In the genomic region with DNA sequence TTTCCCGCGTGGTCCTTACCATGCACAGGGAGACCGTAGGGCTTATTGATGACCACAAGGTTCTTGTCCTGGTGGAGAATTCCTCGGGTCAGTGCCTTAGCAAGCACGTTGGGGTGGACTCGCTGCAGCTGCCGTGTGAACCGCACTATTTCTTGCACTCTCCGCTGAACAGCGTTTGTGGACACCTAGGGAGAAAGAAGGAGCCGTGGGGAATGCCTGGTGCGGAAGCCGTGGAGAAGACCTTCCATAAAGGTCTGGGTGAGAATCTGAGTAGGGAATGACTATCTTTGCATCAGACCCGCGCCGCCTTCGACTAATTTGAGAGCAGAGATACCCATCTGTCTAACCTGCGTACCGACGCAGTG, we compare ENCODE assay signal across 8 cellular contexts. TPM values are rescaled to one million over a fixed set of nuclear protein-coding genes. Genes with fewer than 3 reads are reported as not detected.
DNase-seq lines count a peak whose midpoint lies in the region; ATAC-seq, FAIRE-seq and TF ChIP-seq lines count a peak whose summit lies in the region.

No MANE protein-coding gene starts in this region.

- H3K4me1 ChIP-seq in HCT116 (ENCODE audit: control insufficient read depth in 1 of 2, insufficient read depth in 2 of 2, low read length in 2 of 2) (peaks cover 4 to 14% of the 10 kb centered on the region in 2 experiments; a peak in 3 of 4 replicates), left ventricle myocardium inferior (peaks cover 67% of the 10 kb centered on the region), small intestine (ENCODE audit: control insufficient read depth in 2 of 2, insufficient read depth in 1 of 2, low read depth in 1 of 2, low read length in 1 of 2) (peaks cover 2 to 4% of the 10 kb centered on the region in 2 donors)

- CTCF ChIA-PET in HCT116 (lab: Charles Lee): no interaction called here

- H3K4me2 ChIP-seq in HCT116 (ENCODE audit: low read length): peak overlapping the region; percentile 75

- H3K4me3 ChIP-seq in HCT116 (replicated peaks in 1 of 2; ENCODE audit: low read depth in 1 of 2, low read length in 2 of 2): peak overlapping the region; percentile 73 to 99
- H3K4me3 ChIP-seq in left ventricle myocardium inferior: peak overlapping the region; percentile 92
- H3K4me3 ChIP-seq in small intestine (ENCODE audit: low read depth in 1 of 2, low read length in 2 of 2): peak overlapping the region; percentile 83 to 97

- H3K27ac Mint-ChIP-seq in T-helper 17 cell: peak overlapping the region; percentile 97

- ATAC-seq in HCT116 (no peak; the same call in 1 of the 2 replicates), T-helper 17 cell (no peak), GM21381 (IDR thresholded peaks at IDR 0.05; ENCODE audit: unreplicated experiment) (no peak)

- H3K27me3 ChIP-seq in HCT116 (ENCODE audit: insufficient read depth, low read length) (no peaks in the 10 kb centered on the region), left ventricle myocardium inferior (ENCODE audit: low read depth) (no peaks in the 10 kb centered on the region), small intestine (ENCODE audit: control insufficient read depth in 2 of 2, insufficient read depth in 2 of 2, low read length in 2 of 2) (no peaks in the 10 kb centered on the region)

- H3K4me3 Mint-ChIP-seq in T-helper 17 cell: peak overlapping the region; percentile 99

- H3K36me3 ChIP-seq in HCT116 (ENCODE audit: control insufficient read depth in 1 of 2, insufficient read depth in 2 of 2, low read length in 2 of 2) (peaks cover 8 to 10% of the 10 kb centered on the region in 2 experiments; a peak in 3 of 4 replicates), left ventricle myocardium inferior (peaks cover 29% of the 10 kb centered on the region), small intestine (ENCODE audit: control insufficient read depth in 2 of 2, insufficient read depth in 2 of 2, low read length in 2 of 2) (peaks cover 2% of the 10 kb centered on the region in 2 donors)

- no peak overlapping the region for H2AFZ ChIP-seq in HCT116 (ENCODE audit: low read depth, low read length, poor library complexity, severe bottlenecking)

- H4K20me1 ChIP-seq in HCT116 (ENCODE audit: insufficient read depth): no peaks in the 10 kb centered on the region

- H3K27ac ChIP-seq in HCT116 (ENCODE audit: low read depth, low read length) (peak overlapping the region; percentile 52), left ventricle myocardium inferior (replicated peaks) (peak overlapping the region; percentile 83), small intestine (ENCODE audit: low read depth in 1 of 2, low read length in 1 of 2) (no peak overlapping the region)

- no peak for TF ChIP-seq RAD21 in HCT116 (IDR thresholded peaks at IDR 0.05; ENCODE audit: low read depth)

- DNase-seq in HCT116 (ENCODE audit: low read depth, low spot score): no peak
- no peak for DNase-seq in T-helper 17 cell
- DNase-seq in left ventricle myocardium inferior: no peak
- DNase-seq in small intestine: no peak
- no peak for DNase-seq in NCI-H510A treated with DMSO at 0.1 percent for 48 hours (lab: John Stamatoyannopoulos, UW)
- DNase-seq in NOMO-1 (lab: John Stamatoyannopoulos, UW; ENCODE audit: unreplicated experiment in 2 of 2): no peak
- no peak for DNase-seq in inferior parietal cortex (ENCODE audit: extremely low spot score)

- TF ChIP-seq CTCF in HCT116 (IDR thresholded peaks at IDR 0.05 in 2 of 3, conservative IDR thresholded peaks at IDR 0.05 in 1 of 3; ENCODE audit: borderline replicate concordance in 1 of 3, insufficient read depth in 1 of 3, low read depth in 2 of 3, low read length in 2 of 3): no peak
- no peak for TF ChIP-seq CTCF in left ventricle myocardium inferior (IDR thresholded peaks at IDR 0.05; ENCODE audit: borderline replicate concordance)

- H3K36me3 Mint-ChIP-seq in T-helper 17 cell (ENCODE audit: low read depth): peaks cover 6% of the 10 kb centered on the region

- peak overlapping the region; percentile 69 for H3K9ac ChIP-seq in HCT116 (ENCODE audit: low read length)

- no peak for FAIRE-seq in small intestine (lab: Jason Lieb, UNC)

- TSS peak; percentile 37 for BruUV-seq in HCT116 (replicated peaks; lab: Mats Ljungman, UMichigan)

- POLR2A ChIA-PET in HCT116 (lab: Charles Lee): no interaction called here

- H3K79me2 ChIP-seq in HCT116 (ENCODE audit: insufficient read depth, low read length): peaks cover 63% of the 10 kb centered on the region

- no peaks in the 10 kb centered on the region for H3K9me3 ChIP-seq in HCT116 (ENCODE audit: control insufficient read depth in 1 of 2, insufficient read depth in 1 of 2, low read depth in 1 of 2, low read length in 2 of 2)
- H3K9me3 ChIP-seq in T-helper 17 cell (ENCODE audit: control insufficient read depth, low read length, poor library complexity, severe bottlenecking): no peaks in the 10 kb centered on the region
- H3K9me3 ChIP-seq in left ventricle myocardium inferior (replicated peaks): no peaks in the 10 kb centered on the region
- no peaks in the 10 kb centered on the region for H3K9me3 ChIP-seq in small intestine (ENCODE audit: control insufficient read depth, low read depth)

- H3K4me1 Mint-ChIP-seq in T-helper 17 cell: peaks cover 29% of the 10 kb centered on the region

- no peaks in the 10 kb centered on the region for H3K27me3 Mint-ChIP-seq in T-helper 17 cell

- 1 to 5% (median 5%) methylated on average over 20 of the region's 20 CpGs for WGBS in small intestine, 3 donors

- RAD21 ChIA-PET in HCT116 (lab: Charles Lee; ENCODE audit: low non-redundant PET in 1 of 2, low total read pairs in 2 of 2, uncharacterized antibody in 2 of 2, unreplicated experiment in 2 of 2): no interaction called here

- no peaks in the 10 kb centered on the region for H3K9me2 ChIP-seq in HCT116 (ENCODE audit: insufficient read depth)

- TF ChIP-seq POLR2A in HCT116 (IDR thresholded peaks at IDR 0.05; ENCODE audit: borderline replicate concordance, extremely low read depth, insufficient read depth, insufficient read length): no peak

- intact Hi-C loops in HCT116 (cut with micrococcal nuclease): loop anchor here (2.0 kb wide), 1 partner anchor 58 kb away; a partner anchor contains a TSS
- intact Hi-C loops in left ventricle myocardium inferior (cut with micrococcal nuclease): no loop called here

TF ChIP-seq in HCT116, 20 proteins besides CTCF, POLR2A, EP300 and RAD21 (continues in another document):
- TF ChIP-seq EZH2 (IDR thresholded peaks at IDR 0.05) (no peak), EGR1 (IDR thresholded peaks at IDR 0.05; ENCODE audit: low read depth) (no peak), CBX3 (IDR thresholded peaks at IDR 0.05; ENCODE audit: low read depth) (no peak), POLR2AphosphoS5 (IDR thresholded peaks at IDR 0.05; ENCODE audit: low read depth, low read length) (no peak), ELF1 (IDR thresholded peaks at IDR 0.05; ENCODE audit: borderline replicate concordance, low read depth) (no peak)
- TF ChIP-seq, protein P1, sequence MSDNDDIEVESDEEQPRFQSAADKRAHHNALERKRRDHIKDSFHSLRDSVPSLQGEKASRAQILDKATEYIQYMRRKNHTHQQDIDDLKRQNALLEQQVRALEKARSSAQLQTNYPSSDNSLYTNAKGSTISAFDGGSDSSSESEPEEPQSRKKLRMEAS (IDR thresholded peaks at IDR 0.05): no peak
- TF ChIP-seq, protein P2, sequence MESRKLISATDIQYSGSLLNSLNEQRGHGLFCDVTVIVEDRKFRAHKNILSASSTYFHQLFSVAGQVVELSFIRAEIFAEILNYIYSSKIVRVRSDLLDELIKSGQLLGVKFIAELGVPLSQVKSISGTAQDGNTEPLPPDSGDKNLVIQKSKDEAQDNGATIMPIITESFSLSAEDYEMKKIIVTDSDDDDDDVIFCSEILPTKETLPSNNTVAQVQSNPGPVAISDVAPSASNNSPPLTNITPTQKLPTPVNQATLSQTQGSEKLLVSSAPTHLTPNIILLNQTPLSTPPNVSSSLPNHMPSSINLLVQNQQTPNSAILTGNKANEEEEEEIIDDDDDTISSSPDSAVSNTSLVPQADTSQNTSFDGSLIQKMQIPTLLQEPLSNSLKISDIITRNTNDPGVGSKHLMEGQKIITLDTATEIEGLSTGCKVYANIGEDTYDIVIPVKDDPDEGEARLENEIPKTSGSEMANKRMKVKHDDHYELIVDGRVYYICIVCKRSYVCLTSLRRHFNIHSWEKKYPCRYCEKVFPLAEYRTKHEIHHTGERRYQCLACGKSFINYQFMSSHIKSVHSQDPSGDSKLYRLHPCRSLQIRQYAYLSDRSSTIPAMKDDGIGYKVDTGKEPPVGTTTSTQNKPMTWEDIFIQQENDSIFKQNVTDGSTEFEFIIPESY (IDR thresholded peaks at IDR 0.05; ENCODE audit: extremely low read depth, insufficient replicate concordance, low read length): no peak
- TF ChIP-seq, protein P3, sequence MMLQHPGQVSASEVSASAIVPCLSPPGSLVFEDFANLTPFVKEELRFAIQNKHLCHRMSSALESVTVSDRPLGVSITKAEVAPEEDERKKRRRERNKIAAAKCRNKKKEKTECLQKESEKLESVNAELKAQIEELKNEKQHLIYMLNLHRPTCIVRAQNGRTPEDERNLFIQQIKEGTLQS (IDR thresholded peaks at IDR 0.05): no peak

RNA-seq across cellular contexts. Expression of a gene that starts 0.6 kb away (rescaled TPM):
- 40.1 TPM for total RNA-seq in HCT116 (2021; ENCODE audit: unreplicated experiment)
- 31.0 and 35.5 TPM in 2 replicates for polyA plus RNA-seq in HCT116 (2012)
- 10 to 100 TPM; 33.2 to 41.2 TPM for total RNA-seq in T-helper 17 cell
- total RNA-seq in left ventricle myocardium inferior: 37.6 TPM
- 10 to 100 TPM; 11.3 to 23.3 (median 12.3) TPM for polyA plus RNA-seq in small intestine

RNA-seq across cellular contexts. Expression of a gene that starts 0.7 kb away (rescaled TPM):
- total RNA-seq in HCT116 (2021; ENCODE audit: unreplicated experiment): 12.8 TPM
- 6.2 and 8.2 TPM in 2 replicates for polyA plus RNA-seq in HCT116 (2012)
- 1 to 10 TPM; 2.5 to 2.8 TPM for total RNA-seq in T-helper 17 cell
- 26.7 TPM for total RNA-seq in left ventricle myocardium inferior
- polyA plus RNA-seq in small intestine: 10 to 100 TPM; 20.2 to 30.3 (median 26.2) TPM

RNA-seq across cellular contexts. Expression of a gene that starts 57.8 kb away (rescaled TPM):
- 74.5 TPM for total RNA-seq in HCT116 (2021; ENCODE audit: unreplicated experiment)
- polyA plus RNA-seq in HCT116 (2012): 70.9 and 97.5 TPM in 2 replicates
- total RNA-seq in T-helper 17 cell: 100 to 1,000 TPM; 182 to 192 TPM
- 64.2 TPM for total RNA-seq in left ventricle myocardium inferior
- 10 to 100 TPM; 20.0 to 48.8 (median 22.8) TPM for polyA plus RNA-seq in small intestine

RNA-seq across cellular contexts. Expression of a gene that starts 58.1 kb away (rescaled TPM):
- total RNA-seq in HCT116 (2021; ENCODE audit: unreplicated experiment): 41.3 TPM
- 30.2 and 33.2 TPM in 2 replicates for polyA plus RNA-seq in HCT116 (2012)
- 10 to 100 TPM; 21.7 to 24.9 TPM for total RNA-seq in T-helper 17 cell
- total RNA-seq in left ventricle myocardium inferior: 27.7 TPM
- 10 to 100 TPM; 13.8 to 34.2 (median 21.0) TPM for polyA plus RNA-seq in small intestine

Comparison
In these comparisons a context has a peak if more than half of its experiments do, and no peak if none do; other contexts are left out.
1. H3K27ac ChIP-seq: peak in HCT116 (single experiment) and left ventricle myocardium inferior (single experiment); none in small intestine (0 of 2).
2. Peak in every context shown above with its lines, with median percentiles within 50 percentile points of each other: H3K4me3 ChIP-seq.